Comparison of ENCODE assay signal across 16 cellular contexts in the genomic region with DNA sequence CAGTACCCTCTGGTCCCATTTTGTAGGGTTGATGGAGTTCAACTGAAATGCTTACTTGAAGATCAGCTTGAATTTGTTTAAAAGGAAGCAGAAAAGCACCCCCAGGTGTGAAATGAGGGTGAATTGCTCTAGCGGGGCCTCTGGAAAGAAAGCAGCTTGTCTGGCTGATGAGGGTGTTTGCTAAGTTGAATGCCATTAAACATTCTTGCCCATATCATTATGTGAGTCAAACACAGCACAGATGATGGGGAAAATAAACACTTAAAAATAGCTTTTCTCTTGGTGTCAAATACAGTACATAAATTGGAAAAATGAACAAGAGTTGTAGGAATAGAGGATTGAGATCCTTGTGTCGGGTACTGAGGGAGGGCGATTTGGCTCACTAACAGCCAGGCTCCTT.
DNase-seq lines count a peak whose midpoint lies in the region; ATAC-seq and TF ChIP-seq lines count a peak whose summit lies in the region.
"Had no signal": no experiment of that assay in that cellular context is flagged by ENCODE, and none has a peak within 500 bp of the region (broad histone marks: within the 10 kb centered on the region; RNA-seq: fewer than 3 reads in every experiment).

No MANE protein-coding gene starts in this region.

- H3K4me1 ChIP-seq in stomach = peaks cover 0 to 9% (median 2%) of the 10 kb centered on the region in 4 donors
- H3K4me1 ChIP-seq: HAP-1 had no signal

- no peaks in the 10 kb centered on the region for H3K36me3 ChIP-seq in stomach
- H3K36me3 ChIP-seq: HAP-1 had no signal

- ATAC-seq in HG02610 (IDR thresholded peaks at IDR 0.05; ENCODE audit: unreplicated experiment) = no peak

- H3K4me1 Mint-ChIP-seq in nephron progenitor cell = peaks cover 8% of the 10 kb centered on the region
- H3K4me1 Mint-ChIP-seq: CD4-positive, alpha-beta memory T cell had no signal

- no peaks in the 10 kb centered on the region for H3K9me3 ChIP-seq in stomach
- H3K9me3 ChIP-seq: HAP-1 had no signal

- intact Hi-C loops in stomach (cut with DNase I; ENCODE audit: low total_unique reads) = no loop called here

- H3K27me3 ChIP-seq in stomach = no peaks in the 10 kb centered on the region

- H3K4me3 ChIP-seq in stomach = no peak overlapping the region
- H3K4me3 ChIP-seq: HAP-1 had no signal

- WGBS in stomach, 5 donors = 54 to 67% (median 64%) methylated on average over 3 of the region's 3 CpGs

- DNase-seq in NCI-H2227 (lab: John Stamatoyannopoulos, UW; ENCODE audit: unreplicated experiment) (peak; percentile 23), NCI-H69 (lab: John Stamatoyannopoulos, UW) (peak; percentile 63), nephron progenitor cell (no peak), KBM-7 (no peak), stomach (no peak)
- DNase-seq: C1 segment of cervical spinal cord; Calu3; CD4-positive, alpha-beta memory T cell; COR-L47; DMS53; DMS79 treated with DMSO at 0.1 percent for 48 hours; GF-D8; GOT3; HFFc6 had no signal

- TF ChIP-seq EP300 in stomach (IDR thresholded peaks at IDR 0.05) = no peak

- no peaks in the 10 kb centered on the region for H3K27me3 Mint-ChIP-seq in nephron progenitor cell (ENCODE audit: low read depth, poor library complexity)

- no peak for TF ChIP-seq CTCF in nephron progenitor cell (IDR thresholded peaks at IDR 0.05)
- TF ChIP-seq CTCF in stomach (IDR thresholded peaks at IDR 0.05) = no peak

- no peak overlapping the region for H3K27ac ChIP-seq in stomach

- in situ Hi-C loops in KBM-7 (cut with MboI; ENCODE audit: low pct_unique_long_range_greater_than_20kb, low sequenced_read_pairs) = no loop called here

- H3K27ac Mint-ChIP-seq in nephron progenitor cell = peak overlapping the region; percentile 17
- H3K27ac Mint-ChIP-seq: CD4-positive, alpha-beta memory T cell; HFFc6 had no signal

- no peak overlapping the region for H3K4me3 Mint-ChIP-seq in nephron progenitor cell
- H3K4me3 Mint-ChIP-seq: CD4-positive, alpha-beta memory T cell; HFFc6 had no signal

- no peaks in the 10 kb centered on the region for H3K9me3 Mint-ChIP-seq in nephron progenitor cell
- H3K9me3 Mint-ChIP-seq: CD4-positive, alpha-beta memory T cell; HFFc6 had no signal

- no peak for TF ChIP-seq POLR2A in stomach (IDR thresholded peaks at IDR 0.05)

- H3K36me3 Mint-ChIP-seq in nephron progenitor cell (ENCODE audit: low read depth) = no peaks in the 10 kb centered on the region
- H3K36me3 Mint-ChIP-seq: CD4-positive, alpha-beta memory T cell had no signal

Comparison
In these comparisons a context has a peak if more than half of its experiments do, and no peak if none do; other contexts are left out.
1. DNase-seq: peak in NCI-H2227 (single experiment) and NCI-H69 (single experiment); none in nephron progenitor cell (single experiment), KBM-7 (single experiment) and stomach (single experiment).